Comparison of ENCODE assay signal across 15 cellular contexts in genomic region chr3:71857926-71858325, GRCh38.
"Had no signal": no experiment of that assay in that cellular context is flagged by ENCODE, and none has a peak within 500 bp of the region (broad histone marks: within the 10 kb centered on the region; RNA-seq: fewer than 3 reads in every experiment).

No MANE protein-coding gene starts in this region.

- H3K27me3 ChIP-seq: ovary, uterus had no signal

- H3K4me3 ChIP-seq: left lung, ovary, uterus had no signal

- H3K9me3 ChIP-seq: uterus had no signal

- FAIRE-seq: bronchial epithelial cell, small intestine had no signal

- DNase-seq: activated CD4-positive, alpha-beta T cell treated with anti-CD3 and anti-CD28 coated beads for 1 hour; activated CD4-positive, alpha-beta T cell treated with anti-CD3 and anti-CD28 coated beads, Interleukin-2, amount 50 U/mL, for 1 hour; activated CD8-positive, alpha-beta T cell treated with anti-CD3 and anti-CD28 coated beads for 36 hours; activated naive CD8-positive, alpha-beta T cell treated with anti-CD3 and anti-CD28 coated beads, Interleukin-2, amount 50 U/mL, for 24 hours; activated T-cell treated with anti-CD3 and anti-CD28 coated beads, Interleukin-2, amount 50 U/mL, for 4 hours; amygdala; endodermal cell; foreskin melanocyte; left lung; ovary; small intestine; stimulated activated CD4-positive, alpha-beta T cell treated with anti-CD3 and anti-CD28 coated beads, Interleukin-4, amount 100 ng/mL, for 24 hours; T-helper 2 cell; uterus had no signal

- H3K4me1 ChIP-seq: uterus had no signal

- H3K36me3 ChIP-seq: left lung, ovary, uterus had no signal

- H3K27ac ChIP-seq: ovary, uterus had no signal
